Comparison of ENCODE assay signal across 1 cellular context in genomic region chr10:18660816-18661431, GRCh38.
TF ChIP-seq lines count a peak whose summit lies in the region.

No MANE protein-coding gene starts in this region.

TF ChIP-seq in SK-N-SH treated with all-trans-retinoic acid at 6 μM for 48 hours, 23 proteins besides CTCF, POLR2A, EP300 and RAD21 (continued from another document):
- TF ChIP-seq PATZ1 (CRISPR knock-in tag; IDR thresholded peaks at IDR 0.05; ENCODE audit: borderline replicate concordance) (no peak), ARNTL (CRISPR knock-in tag; IDR thresholded peaks at IDR 0.05; ENCODE audit: borderline replicate concordance, low read depth) (no peak), CREB5 (CRISPR knock-in tag; IDR thresholded peaks at IDR 0.05; ENCODE audit: low read depth) (no peak)
